Comparison of ENCODE assay signal across 17 cellular contexts in genomic region chr16:34802396-34802795, GRCh38.
"Had no signal": no experiment of that assay in that cellular context is flagged by ENCODE, and none has a peak within 500 bp of the region (broad histone marks: within the 10 kb centered on the region; RNA-seq: fewer than 3 reads in every experiment).

No MANE protein-coding gene starts in this region.

- H3K27ac ChIP-seq: parathyroid adenoma, right lobe of liver, suprapubic skin, tibial artery had no signal

- H3K79me2 ChIP-seq: parathyroid adenoma had no signal

- H2AFZ ChIP-seq: parathyroid adenoma had no signal

- H3K27me3 ChIP-seq: right lobe of liver, suprapubic skin had no signal

- H3K4me2 ChIP-seq: smooth muscle cell had no signal

- H3K36me3 ChIP-seq: right lobe of liver, suprapubic skin, tibial artery had no signal

- H3K4me3 ChIP-seq: lung, right lobe of liver, smooth muscle cell, suprapubic skin, tibial artery had no signal

- DNase-seq: cerebellar nuclear complex; cortex of kidney; effector CD4-positive, alpha-beta T cell; left ventricle myocardium superior; natural killer cell; stimulated activated CD4-positive, alpha-beta T cell treated with anti-CD3 and anti-CD28 coated beads, Interleukin-12 subunit alpha, Interleukin-12 subunit beta, amount 100 ng/mL, for 4 hours; stimulated activated CD4-positive, alpha-beta T cell treated with anti-CD3 and anti-CD28 coated beads, Interleukin-1b, Interleukin-23, amount 100 ng/mL, for 48 hours; stimulated activated CD4-positive, alpha-beta T cell treated with anti-CD3 and anti-CD28 coated beads, Interleukin-4, amount 100 ng/mL, for 1 hour; stimulated activated CD8-positive, alpha-beta memory T cell treated with anti-CD3 and anti-CD28 coated beads, Interleukin-4, amount 100 ng/mL, for 48 hours; stimulated activated naive CD4-positive, alpha-beta T cell; stimulated activated naive CD8-positive, alpha-beta T cell treated with anti-CD3 and anti-CD28 coated beads, Interleukin-15, amount 100 ng/mL, for 72 hours; tibial artery had no signal

- H3K9me3 ChIP-seq: right lobe of liver, suprapubic skin had no signal

- H3K4me1 ChIP-seq: parathyroid adenoma, right lobe of liver, suprapubic skin, tibial artery had no signal
